ENCODE assay signal across 13 cellular contexts in genomic region chr12:29414368-29414767, GRCh38. TPM values are rescaled to one million over a fixed set of nuclear protein-coding genes. Genes with fewer than 3 reads are reported as not detected.
DNase-seq lines count a peak whose midpoint lies in the region; ATAC-seq and TF ChIP-seq lines count a peak whose summit lies in the region.
"Had no signal": no experiment of that assay in that cellular context is flagged by ENCODE, and none has a peak within 500 bp of the region (broad histone marks: within the 10 kb centered on the region; RNA-seq: fewer than 3 reads in every experiment).

No MANE protein-coding gene starts in this region.

- H3K36me3 ChIP-seq in adipocyte (ENCODE audit: control insufficient read depth, insufficient read depth, low read length, severe bottlenecking), result no peaks in the 10 kb centered on the region
- H3K36me3 ChIP-seq: BLaER1 treated with 17β-estradiol and CSF1 and Interleukin-3, amounts not matched to agents 10 nM and 100 nM had no signal

- no peak for TF ChIP-seq POLR2A in lower leg skin (IDR thresholded peaks at IDR 0.05)

- no peak overlapping the region for H3K9ac ChIP-seq in adipocyte (ENCODE audit: low read length)
- H3K9ac ChIP-seq: BLaER1 treated with 17β-estradiol and CSF1 and Interleukin-3, amounts not matched to agents 10 nM and 100 nM had no signal

- peaks cover 12% of the 10 kb centered on the region for H3K4me1 ChIP-seq in adipocyte (ENCODE audit: control insufficient read depth, insufficient read depth, low read length)
- H3K4me1 ChIP-seq: BLaER1 treated with 17β-estradiol and CSF1 and Interleukin-3, amounts not matched to agents 10 nM and 100 nM had no signal

- DNase-seq in AG10803 (ENCODE audit: low read depth) (peak; percentile 1), adipocyte (ENCODE audit: low read depth) (peak; percentile 85), fibroblast of peridontal ligament (ENCODE audit: extremely low read depth) (peak; percentile 65), renal cortical epithelial cell (ENCODE audit: low read depth) (peak; percentile 26), lower leg skin (ENCODE audit: low spot score in 2 of 2) (no peak), KBM-7 (no peak), Right ventricle myocardium inferior (ENCODE audit: missing footprints) (no peak)
- DNase-seq in activated CD4-positive, alpha-beta T cell treated with anti-CD3 and anti-CD28 coated beads, Interleukin-2, amount 50 U/mL, for 48 hours, result no peak
- DNase-seq: CD4-positive, CD25-positive, alpha-beta regulatory T cell; H7 had no signal

- H3K27me3 ChIP-seq in adipocyte (replicated peaks; ENCODE audit: control insufficient read depth, insufficient read depth, low read length), result no peaks in the 10 kb centered on the region
- H3K27me3 ChIP-seq: BLaER1 treated with 17β-estradiol and CSF1 and Interleukin-3, amounts not matched to agents 10 nM and 100 nM had no signal

- in situ Hi-C loops in KBM-7 (cut with MboI; ENCODE audit: low pct_unique_long_range_greater_than_20kb, low sequenced_read_pairs), result no loop called here

- TF ChIP-seq CTCF in AG10803 (conservative IDR thresholded peaks at IDR 0.05; ENCODE audit: low read length), result no peak
- no peak for TF ChIP-seq CTCF in lower leg skin (IDR thresholded peaks at IDR 0.05)

- H3K4me3 ChIP-seq in AG10803 (ENCODE audit: low read length) (no peak overlapping the region), adipocyte (ENCODE audit: low read length) (no peak overlapping the region), lower leg skin (ENCODE audit: low read depth, poor library complexity, severe bottlenecking) (no peak overlapping the region)
- H3K4me3 ChIP-seq: BLaER1 treated with 17β-estradiol and CSF1 and Interleukin-3, amounts not matched to agents 10 nM and 100 nM; GM12878; GM23338 had no signal

- intact Hi-C loops in lower leg skin (cut with DNase I; ENCODE audit: low total_unique reads), result no loop called here
- intact Hi-C loops in Right ventricle myocardium inferior (cut with DNase I), result no loop called here

- ATAC-seq in Right ventricle myocardium inferior, result no peak
- ATAC-seq: GM12878, GM23338 had no signal

- H3K9me3 ChIP-seq in adipocyte (ENCODE audit: control insufficient read depth, low read length), result no peaks in the 10 kb centered on the region
- H3K9me3 ChIP-seq: BLaER1 treated with 17β-estradiol and CSF1 and Interleukin-3, amounts not matched to agents 10 nM and 100 nM had no signal

RNA-seq across cellular contexts. Expression of gene ERGIC2, which starts 33.4 kb away (rescaled TPM):
- total RNA-seq in renal cortical epithelial cell (89.9 and 114 TPM in 2 replicates), lower leg skin (10 to 100 TPM; 20.8 to 48.2 (median 38.8) TPM), Right ventricle myocardium inferior (86.6 TPM)

Comparison
In these comparisons a context has a peak if more than half of its experiments do, and no peak if none do; other contexts are left out.
1. DNase-seq: peak in AG10803 (single experiment), adipocyte (single experiment), fibroblast of peridontal ligament (single experiment) and renal cortical epithelial cell (single experiment); none in activated CD4-positive, alpha-beta T cell treated with anti-CD3 and anti-CD28 coated beads, Interleukin-2, amount 50 U/mL, for 48 hours (0 of 2), lower leg skin (0 of 2), KBM-7 (single experiment) and Right ventricle myocardium inferior (single experiment).